7 cellular contexts compared by ENCODE assay signal in genomic region chr4:4937926-4938325, GRCh38.
"Had no signal": no experiment of that assay in that cellular context is flagged by ENCODE, and none has a peak within 500 bp of the region (broad histone marks: within the 10 kb centered on the region; RNA-seq: fewer than 3 reads in every experiment).

No MANE protein-coding gene starts in this region.

- H3K4me3 ChIP-seq: K562 had no signal

- H3K4me3 Mint-ChIP-seq: H9 had no signal

- H3K9me3 Mint-ChIP-seq: H9 had no signal

- ATAC-seq: K562 had no signal

- H3K4me1 Mint-ChIP-seq: H9 had no signal

- H3K27ac Mint-ChIP-seq: H9 had no signal

- FAIRE-seq: H54, HTR-8/SVneo, K562 had no signal

- DNase-seq: GOT3, H9, HCEC 1CT, IMR-90 had no signal
